ENCODE assay signal across 2 cellular contexts in the genomic region with DNA sequence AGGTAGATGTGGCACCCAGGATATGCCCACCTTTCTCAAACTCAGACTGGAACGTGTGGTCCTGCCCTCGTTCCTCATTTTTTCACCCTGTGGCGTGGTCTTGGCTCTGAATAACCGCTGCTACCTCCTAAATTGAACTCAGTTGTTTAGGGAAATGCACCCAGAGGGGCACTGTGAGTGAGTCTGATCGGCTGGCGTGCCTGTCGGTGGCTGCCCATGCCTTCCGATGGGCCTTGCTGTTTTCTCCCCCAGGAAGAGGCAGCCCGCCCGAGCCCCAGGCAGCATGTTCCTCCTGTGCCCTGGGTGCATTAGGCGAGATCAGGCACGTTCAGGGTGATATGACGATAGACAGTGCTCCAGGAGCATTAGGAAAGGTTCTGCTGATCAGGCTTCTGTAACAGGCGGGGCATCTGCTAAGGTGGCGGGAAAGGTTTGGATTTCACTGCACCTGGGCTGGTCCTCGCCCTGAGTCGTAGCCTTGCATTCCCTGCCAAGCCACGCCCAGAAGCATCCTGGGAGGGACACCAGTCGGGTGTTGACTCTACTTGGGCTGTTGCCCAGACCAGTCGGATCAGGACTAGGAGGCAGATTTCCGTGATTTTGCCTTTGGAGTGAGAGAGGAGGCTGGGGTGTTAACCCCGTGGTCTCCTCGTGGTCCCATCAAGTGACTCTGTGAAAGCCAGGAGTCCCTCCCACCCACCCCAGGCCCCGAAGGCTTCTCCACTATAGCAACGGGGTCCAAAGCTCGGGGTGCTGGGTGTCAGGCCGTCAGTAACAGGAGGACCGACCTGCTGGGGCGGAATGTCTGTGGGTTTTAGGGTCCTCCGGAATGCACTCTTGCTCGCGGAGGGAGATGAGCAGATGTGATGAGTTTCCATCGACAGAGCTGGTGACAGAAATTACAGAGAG.
TF ChIP-seq lines count a peak whose summit lies in the region.

No MANE protein-coding gene starts in this region.

TF ChIP-seq in Ishikawa, 13 proteins besides CTCF, POLR2A, EP300 and RAD21 (continued from another document):
- TF ChIP-seq, protein P1, sequence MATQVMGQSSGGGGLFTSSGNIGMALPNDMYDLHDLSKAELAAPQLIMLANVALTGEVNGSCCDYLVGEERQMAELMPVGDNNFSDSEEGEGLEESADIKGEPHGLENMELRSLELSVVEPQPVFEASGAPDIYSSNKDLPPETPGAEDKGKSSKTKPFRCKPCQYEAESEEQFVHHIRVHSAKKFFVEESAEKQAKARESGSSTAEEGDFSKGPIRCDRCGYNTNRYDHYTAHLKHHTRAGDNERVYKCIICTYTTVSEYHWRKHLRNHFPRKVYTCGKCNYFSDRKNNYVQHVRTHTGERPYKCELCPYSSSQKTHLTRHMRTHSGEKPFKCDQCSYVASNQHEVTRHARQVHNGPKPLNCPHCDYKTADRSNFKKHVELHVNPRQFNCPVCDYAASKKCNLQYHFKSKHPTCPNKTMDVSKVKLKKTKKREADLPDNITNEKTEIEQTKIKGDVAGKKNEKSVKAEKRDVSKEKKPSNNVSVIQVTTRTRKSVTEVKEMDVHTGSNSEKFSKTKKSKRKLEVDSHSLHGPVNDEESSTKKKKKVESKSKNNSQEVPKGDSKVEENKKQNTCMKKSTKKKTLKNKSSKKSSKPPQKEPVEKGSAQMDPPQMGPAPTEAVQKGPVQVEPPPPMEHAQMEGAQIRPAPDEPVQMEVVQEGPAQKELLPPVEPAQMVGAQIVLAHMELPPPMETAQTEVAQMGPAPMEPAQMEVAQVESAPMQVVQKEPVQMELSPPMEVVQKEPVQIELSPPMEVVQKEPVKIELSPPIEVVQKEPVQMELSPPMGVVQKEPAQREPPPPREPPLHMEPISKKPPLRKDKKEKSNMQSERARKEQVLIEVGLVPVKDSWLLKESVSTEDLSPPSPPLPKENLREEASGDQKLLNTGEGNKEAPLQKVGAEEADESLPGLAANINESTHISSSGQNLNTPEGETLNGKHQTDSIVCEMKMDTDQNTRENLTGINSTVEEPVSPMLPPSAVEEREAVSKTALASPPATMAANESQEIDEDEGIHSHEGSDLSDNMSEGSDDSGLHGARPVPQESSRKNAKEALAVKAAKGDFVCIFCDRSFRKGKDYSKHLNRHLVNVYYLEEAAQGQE (IDR thresholded peaks at IDR 0.05; ENCODE audit: low read depth) = no peak
- no peak for TF ChIP-seq YY1 (IDR thresholded peaks at IDR 0.05; ENCODE audit: low read depth)
- peak; percentile 57; the same call in 1 of the 2 replicates for TF ChIP-seq TEAD4 (IDR thresholded peaks at IDR 0.05)
- 0 out of 2 replicates have a peak, but pooled peaks have one; percentile 47 for TF ChIP-seq TCF12 (IDR thresholded peaks at IDR 0.05; ENCODE audit: low read depth)
- TF ChIP-seq TAF1 (IDR thresholded peaks at IDR 0.05; ENCODE audit: low read depth) = no peak
- TF ChIP-seq EGR1 (IDR thresholded peaks at IDR 0.05) = no peak
- TF ChIP-seq NFIC (IDR thresholded peaks at IDR 0.05) = peak; percentile 83
- no peak for TF ChIP-seq FOXM1 (IDR thresholded peaks at IDR 0.05; ENCODE audit: borderline replicate concordance, low read depth)
- TF ChIP-seq, protein P2, sequence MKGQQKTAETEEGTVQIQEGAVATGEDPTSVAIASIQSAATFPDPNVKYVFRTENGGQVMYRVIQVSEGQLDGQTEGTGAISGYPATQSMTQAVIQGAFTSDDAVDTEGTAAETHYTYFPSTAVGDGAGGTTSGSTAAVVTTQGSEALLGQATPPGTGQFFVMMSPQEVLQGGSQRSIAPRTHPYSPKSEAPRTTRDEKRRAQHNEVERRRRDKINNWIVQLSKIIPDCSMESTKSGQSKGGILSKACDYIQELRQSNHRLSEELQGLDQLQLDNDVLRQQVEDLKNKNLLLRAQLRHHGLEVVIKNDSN (IDR thresholded peaks at IDR 0.05) = no peak
- no peak for TF ChIP-seq CEBPB (IDR thresholded peaks at IDR 0.05)
- no peak for TF ChIP-seq CREB1 (IDR thresholded peaks at IDR 0.05; ENCODE audit: low read depth)
- no peak for TF ChIP-seq ZBTB7A (IDR thresholded peaks at IDR 0.05; ENCODE audit: low read depth)

TF ChIP-seq in SK-N-SH, 30 proteins besides CTCF, POLR2A, EP300 and RAD21 (continued from another document):
- no peak for TF ChIP-seq NRF1 (IDR thresholded peaks at IDR 0.05; ENCODE audit: low read depth, low read length)
